ENCODE assay signal across 10 cellular contexts in the genomic region with DNA sequence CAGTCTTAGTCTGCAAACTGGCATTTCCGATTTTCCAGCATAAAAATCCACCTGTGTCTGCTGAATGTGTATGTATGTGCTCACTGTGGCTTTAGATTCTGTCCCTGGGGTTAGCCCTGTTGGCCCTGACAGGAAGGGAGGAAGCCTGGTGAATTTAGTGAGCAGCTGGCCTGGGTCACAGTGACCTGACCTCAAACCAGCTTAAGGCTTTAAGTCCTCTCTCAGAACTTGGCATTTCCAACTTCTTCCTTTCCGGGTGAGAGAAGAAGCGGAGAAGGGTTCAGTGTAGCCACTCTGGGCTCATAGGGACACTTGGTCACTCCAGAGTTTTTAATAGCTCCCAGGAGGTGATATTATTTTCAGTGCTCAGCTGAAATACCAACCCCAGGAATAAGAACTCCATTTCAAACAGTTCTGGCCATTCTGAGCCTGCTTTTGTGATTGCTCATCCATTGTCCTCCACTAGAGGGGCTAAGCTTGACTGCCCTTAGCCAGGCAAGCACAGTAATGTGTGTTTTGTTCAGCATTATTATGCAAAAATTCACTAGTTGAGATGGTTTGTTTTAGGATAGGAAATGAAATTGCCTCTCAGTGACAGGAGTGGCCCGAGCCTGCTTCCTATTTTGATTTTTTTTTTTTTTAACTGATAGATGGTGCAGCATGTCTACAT. TPM values are rescaled to one million over a fixed set of nuclear protein-coding genes. Genes with fewer than 3 reads are reported as not detected.
DNase-seq lines count a peak whose midpoint lies in the region; ATAC-seq and TF ChIP-seq lines count a peak whose summit lies in the region.
"Had no signal": no experiment of that assay in that cellular context is flagged by ENCODE, and none has a peak within 500 bp of the region (broad histone marks: within the 10 kb centered on the region; RNA-seq: fewer than 3 reads in every experiment).

No MANE protein-coding gene starts in this region.

- CTCF ChIA-PET in PC-3 (lab: Charles Lee), result interaction anchor here (0.6 to 1.0 kb wide), 5 partner anchors 57 to 319 kb away, joined by 3 to 6 read pairs (median 4); no protein-coding TSS in a partner anchor

- H3K4me1 Mint-ChIP-seq in progenitor cell of endocrine pancreas (ENCODE audit: low read depth), result peaks cover 19% of the 10 kb centered on the region
- H3K4me1 Mint-ChIP-seq in activated T-helper 2 cell treated with anti-CD3 and anti-CD28 coated beads, Interferon-gamma antibody, Interleukin-2, Interleukin-4, amounts not matched to agents 10 μg/mL and 5 μg/mL and 100 μg/mL, durations not matched to agents 14 hours and 24 hours and 36 hours (ENCODE audit: low read depth), result peaks cover 39% of the 10 kb centered on the region

- peak overlapping the region; percentile 89 for H3K27ac Mint-ChIP-seq in progenitor cell of endocrine pancreas
- H3K27ac Mint-ChIP-seq in activated T-helper 2 cell treated with anti-CD3 and anti-CD28 coated beads, Interferon-gamma antibody, Interleukin-2, Interleukin-4, amounts not matched to agents 10 μg/mL and 5 μg/mL and 100 μg/mL, durations not matched to agents 14 hours and 24 hours and 36 hours, result no peak overlapping the region
- H3K27ac Mint-ChIP-seq: activated naive CD8-positive, alpha-beta T cell treated with anti-CD3 and anti-CD28 coated beads, Interleukin-2, amount 10 ng/mL, durations not matched to agents 7 days and 5 days; stimulated activated naive CD8-positive, alpha-beta T cell treated with anti-CD3 and anti-CD28 coated beads, Interleukin-15, Interleukin-2, amounts not matched to agents 100 ng/mL and 50 ng/mL, for 24 hours had no signal

- H3K4me1 ChIP-seq in PC-3 (ENCODE audit: insufficient read depth, low read length) (peaks cover 19% of the 10 kb centered on the region), fibroblast of lung (ENCODE audit: control insufficient read depth, extremely low read depth, insufficient read depth, low read length) (peaks cover 13% of the 10 kb centered on the region)

- H3K36me3 Mint-ChIP-seq in progenitor cell of endocrine pancreas (ENCODE audit: insufficient read depth), result peaks cover 8% of the 10 kb centered on the region
- peaks cover 41% of the 10 kb centered on the region for H3K36me3 Mint-ChIP-seq in activated T-helper 2 cell treated with anti-CD3 and anti-CD28 coated beads, Interferon-gamma antibody, Interleukin-2, Interleukin-4, amounts not matched to agents 10 μg/mL and 5 μg/mL and 100 μg/mL, durations not matched to agents 14 hours and 24 hours and 36 hours (ENCODE audit: low read depth)

- H2AFZ ChIP-seq in PC-3 (ENCODE audit: low read length) (no peak overlapping the region), fibroblast of lung (ENCODE audit: low read length) (no peak overlapping the region)

- POLR2A ChIA-PET in PC-3 (lab: Charles Lee; ENCODE audit: unreplicated experiment), result no interaction called here

- H3K27ac ChIP-seq in PC-3 (ENCODE audit: low read length) (no peak overlapping the region), fibroblast of lung (ENCODE audit: insufficient read depth, low read length) (no peak overlapping the region)

- H3K4me3 ChIP-seq in PC-3 (ENCODE audit: low read length), result no peak overlapping the region
- H3K4me3 ChIP-seq in fibroblast of lung (replicated peaks in 1 of 4; ENCODE audit: control extremely low read depth in 1 of 4, insufficient read depth in 1 of 4, low read depth in 3 of 4, low read length in 4 of 4), result no peak overlapping the region

- no peaks in the 10 kb centered on the region for H3F3A ChIP-seq in PC-3 (ENCODE audit: low read length, unreplicated experiment)

- H3K9me3 ChIP-seq in PC-3 (ENCODE audit: low read length) (no peaks in the 10 kb centered on the region), fibroblast of lung (ENCODE audit: control insufficient read depth, insufficient read depth, low read depth, low read length) (no peaks in the 10 kb centered on the region)

- no peaks in the 10 kb centered on the region for H3K9me2 ChIP-seq in PC-3 (replicated peaks; ENCODE audit: low read length)

- H3K4me2 ChIP-seq in PC-3 (ENCODE audit: low read length), result no peak overlapping the region
- no peak overlapping the region for H3K4me2 ChIP-seq in fibroblast of lung (ENCODE audit: extremely low read depth, insufficient read depth, low read length)

- TF ChIP-seq CTCF in PC-3 (conservative IDR thresholded peaks at IDR 0.05; ENCODE audit: low read depth, low read length), result peak; percentile 68
- TF ChIP-seq CTCF in fibroblast of lung (conservative IDR thresholded peaks at IDR 0.05 in 1 of 2, IDR thresholded peaks at IDR 0.05 in 1 of 2; ENCODE audit: low read depth in 1 of 2, low read length in 2 of 2), result peak; percentile 83 to 84
- peak; percentile 58 for TF ChIP-seq CTCF in progenitor cell of endocrine pancreas (IDR thresholded peaks at IDR 0.05; ENCODE audit: unreplicated experiment)

- intact Hi-C loops in PC-3 (cut with micrococcal nuclease), result loop anchor here (5.0 kb wide), 2 partner anchors 116 to 156 kb away; no protein-coding TSS in a partner anchor
- intact Hi-C loops in activated T-helper 2 cell treated with anti-CD3 and anti-CD28 coated beads, Interferon-gamma antibody, Interleukin-2, Interleukin-4, amounts not matched to agents 10 μg/mL and 5 μg/mL and 100 μg/mL, durations not matched to agents 14 hours and 24 hours and 36 hours (cut with micrococcal nuclease), result loop anchor here (5.0 kb wide), 2 partner anchors 44 to 696 kb away; partner anchors contain the start of gene DENND2C

- no peaks in the 10 kb centered on the region for H3K9me3 Mint-ChIP-seq in progenitor cell of endocrine pancreas (ENCODE audit: low read depth)
- H3K9me3 Mint-ChIP-seq in activated T-helper 2 cell treated with anti-CD3 and anti-CD28 coated beads, Interferon-gamma antibody, Interleukin-2, Interleukin-4, amounts not matched to agents 10 μg/mL and 5 μg/mL and 100 μg/mL, durations not matched to agents 14 hours and 24 hours and 36 hours, result no peaks in the 10 kb centered on the region
- H3K9me3 Mint-ChIP-seq: activated naive CD8-positive, alpha-beta T cell treated with anti-CD3 and anti-CD28 coated beads, Interleukin-2, amount 10 ng/mL, durations not matched to agents 7 days and 5 days; stimulated activated naive CD8-positive, alpha-beta T cell treated with anti-CD3 and anti-CD28 coated beads, Interleukin-15, Interleukin-2, amounts not matched to agents 100 ng/mL and 50 ng/mL, for 24 hours had no signal

- no peak overlapping the region for H3K4me3 Mint-ChIP-seq in progenitor cell of endocrine pancreas (ENCODE audit: low read depth)
- no peak overlapping the region for H3K4me3 Mint-ChIP-seq in activated T-helper 2 cell treated with anti-CD3 and anti-CD28 coated beads, Interferon-gamma antibody, Interleukin-2, Interleukin-4, amounts not matched to agents 10 μg/mL and 5 μg/mL and 100 μg/mL, durations not matched to agents 14 hours and 24 hours and 36 hours (ENCODE audit: low read depth)
- H3K4me3 Mint-ChIP-seq: activated naive CD8-positive, alpha-beta T cell treated with anti-CD3 and anti-CD28 coated beads, Interleukin-2, amount 10 ng/mL, durations not matched to agents 7 days and 5 days; stimulated activated naive CD8-positive, alpha-beta T cell treated with anti-CD3 and anti-CD28 coated beads, Interleukin-15, Interleukin-2, amounts not matched to agents 100 ng/mL and 50 ng/mL, for 24 hours had no signal

- ATAC-seq in PC-3 (peak; percentile 69), HG02759 (IDR thresholded peaks at IDR 0.05; ENCODE audit: unreplicated experiment) (no peak)

- H3K9ac ChIP-seq in PC-3 (ENCODE audit: low read length) (no peak overlapping the region), fibroblast of lung (ENCODE audit: insufficient read depth, low read length) (no peak overlapping the region)

- peaks cover 3% of the 10 kb centered on the region for H3K27me3 Mint-ChIP-seq in progenitor cell of endocrine pancreas
- no peaks in the 10 kb centered on the region for H3K27me3 Mint-ChIP-seq in activated T-helper 2 cell treated with anti-CD3 and anti-CD28 coated beads, Interferon-gamma antibody, Interleukin-2, Interleukin-4, amounts not matched to agents 10 μg/mL and 5 μg/mL and 100 μg/mL, durations not matched to agents 14 hours and 24 hours and 36 hours (ENCODE audit: low read depth)
- H3K27me3 Mint-ChIP-seq: activated naive CD8-positive, alpha-beta T cell treated with anti-CD3 and anti-CD28 coated beads, Interleukin-2, amount 10 ng/mL, durations not matched to agents 7 days and 5 days; stimulated activated naive CD8-positive, alpha-beta T cell treated with anti-CD3 and anti-CD28 coated beads, Interleukin-15, Interleukin-2, amounts not matched to agents 100 ng/mL and 50 ng/mL, for 24 hours had no signal

- H3K27me3 ChIP-seq in PC-3 (ENCODE audit: low read length) (no peaks in the 10 kb centered on the region), fibroblast of lung (ENCODE audit: control insufficient read depth, insufficient read depth, low read length) (no peaks in the 10 kb centered on the region)

- DNase-seq in NCI-H2227 (lab: John Stamatoyannopoulos, UW; ENCODE audit: unreplicated experiment) (peak; percentile 10), NCI-H2227 treated with DMSO at 0.1 percent for 48 hours (lab: John Stamatoyannopoulos, UW) (no peak), PC-3 (peak; percentile 62), fibroblast of lung (ENCODE audit: low read depth in 2 of 2) (peak; percentile 61 to 67), progenitor cell of endocrine pancreas (ENCODE audit: low spot score, unreplicated experiment) (no peak), epidermal melanocyte (ENCODE audit: insufficient read length, low spot score) (no peak)
- no peak for DNase-seq in activated T-helper 2 cell treated with anti-CD3 and anti-CD28 coated beads, Interferon-gamma antibody, Interleukin-2, Interleukin-4, amounts not matched to agents 10 μg/mL and 5 μg/mL and 100 μg/mL, durations not matched to agents 14 hours and 24 hours and 36 hours (ENCODE audit: low spot score)
- DNase-seq: activated naive CD8-positive, alpha-beta T cell treated with anti-CD3 and anti-CD28 coated beads, Interleukin-2, amount 10 ng/mL, durations not matched to agents 7 days and 5 days had no signal

- H4K20me1 ChIP-seq in PC-3 (ENCODE audit: low read length) (no peaks in the 10 kb centered on the region), fibroblast of lung (ENCODE audit: control insufficient read depth, extremely low read depth, insufficient read depth, low read length) (no peaks in the 10 kb centered on the region)

- H3K36me3 ChIP-seq in PC-3 (ENCODE audit: low read depth, low read length), result peaks cover 15% of the 10 kb centered on the region; the same call in 1 of the 2 replicates
- H3K36me3 ChIP-seq in fibroblast of lung (ENCODE audit: control insufficient read depth, insufficient read depth, low read length), result peaks cover 9% of the 10 kb centered on the region

- BruUV-seq in PC-3 (replicated peaks; lab: Mats Ljungman, UMichigan), result no TSS peak

- no peaks in the 10 kb centered on the region for H3K79me2 ChIP-seq in PC-3 (ENCODE audit: low read length)
- peaks cover 6% of the 10 kb centered on the region for H3K79me2 ChIP-seq in fibroblast of lung (ENCODE audit: control insufficient read depth, insufficient read depth, low read length)

RNA-seq across cellular contexts. Expression of gene OLFML3, which starts 2.5 kb away (rescaled TPM):
- 7.0 TPM in 2 replicates for total RNA-seq in PC-3 (2014; rRNA removed)
- 68.0 and 78.8 TPM in 2 replicates for total RNA-seq in fibroblast of lung
- polyA plus RNA-seq in fibroblast of lung, result 133 and 163 TPM in 2 replicates
- polyA plus RNA-seq in fibroblast of lung (2012), result 157 and 189 TPM in 2 replicates
- 113 and 130 TPM in 2 replicates for polyA minus RNA-seq in fibroblast of lung (ENCODE audit: low replicate concordance)
- 12.9 and 14.7 TPM in 2 replicates for total RNA-seq in progenitor cell of endocrine pancreas
- total RNA-seq in activated T-helper 2 cell treated with anti-CD3 and anti-CD28 coated beads, Interferon-gamma antibody, Interleukin-2, Interleukin-4, amounts not matched to agents 10 μg/mL and 5 μg/mL and 100 μg/mL, durations not matched to agents 14 hours and 24 hours and 36 hours, result 0.11 and 0.18 TPM in 2 replicates

RNA-seq across cellular contexts. Expression of gene HIPK1, which starts 47.6 kb away (rescaled TPM):
- total RNA-seq in PC-3 (2014; rRNA removed), result 18.7 and 19.9 TPM in 2 replicates
- 18.2 and 19.8 TPM in 2 replicates for total RNA-seq in fibroblast of lung
- polyA plus RNA-seq in fibroblast of lung, result 24.5 and 28.5 TPM in 2 replicates
- polyA plus RNA-seq in fibroblast of lung (2012), result 10.8 and 13.3 TPM in 2 replicates
- 68.9 and 78.5 TPM in 2 replicates for polyA minus RNA-seq in fibroblast of lung (ENCODE audit: low replicate concordance)
- 52.4 and 54.2 TPM in 2 replicates for total RNA-seq in progenitor cell of endocrine pancreas
- total RNA-seq in activated T-helper 2 cell treated with anti-CD3 and anti-CD28 coated beads, Interferon-gamma antibody, Interleukin-2, Interleukin-4, amounts not matched to agents 10 μg/mL and 5 μg/mL and 100 μg/mL, durations not matched to agents 14 hours and 24 hours and 36 hours, result 108 and 111 TPM in 2 replicates

Comparison
In these comparisons a context has a peak if more than half of its experiments do, and no peak if none do; other contexts are left out.
1. DNase-seq: peak in NCI-H2227 (single experiment), PC-3 (single experiment) and fibroblast of lung (2 of 2); none in NCI-H2227 treated with DMSO at 0.1 percent for 48 hours (single experiment), progenitor cell of endocrine pancreas (single experiment), epidermal melanocyte (single experiment) and activated T-helper 2 cell treated with anti-CD3 and anti-CD28 coated beads, Interferon-gamma antibody, Interleukin-2, Interleukin-4, amounts not matched to agents 10 μg/mL and 5 μg/mL and 100 μg/mL, durations not matched to agents 14 hours and 24 hours and 36 hours (single experiment).
2. Peak in every context shown above with its lines, with median percentiles within 50 percentile points of each other: CTCF ChIP-seq.